ENCODE assay signal across 14 cellular contexts in genomic region chr4:144648042-144648441, GRCh38. TPM values are rescaled to one million over a fixed set of nuclear protein-coding genes. Genes with fewer than 3 reads are reported as not detected.
DNase-seq lines count a peak whose midpoint lies in the region; ATAC-seq, FAIRE-seq and TF ChIP-seq lines count a peak whose summit lies in the region.
"Had no signal": no experiment of that assay in that cellular context is flagged by ENCODE, and none has a peak within 500 bp of the region (broad histone marks: within the 10 kb centered on the region; RNA-seq: fewer than 3 reads in every experiment).

No MANE protein-coding gene starts in this region.

- WGBS in A549 (ENCODE audit: missing lambda C conversion rate), result 29% methylated on average over 2 of the region's 2 CpGs
- WGBS in mesodermal cell (ENCODE audit: insufficient coverage in 2 of 2), 2 experiments, result 17% methylated on average over 1 of the region's 2 CpGs; no CpG with 5 or more reads in 1 of the 2 experiments

- H3K4me3 ChIP-seq in A549 (peak overlapping the region; percentile 56; the same call in 2 of the 3 replicates), mesodermal cell (ENCODE audit: extremely low read depth, insufficient read depth, low read length, poor library complexity, severe bottlenecking) (peak overlapping the region; percentile 47), vagina (no peak overlapping the region)

- CTCF ChIA-PET in A549 (lab: Yijun Ruan, JAX), result no interaction called here

- H3K4me2 ChIP-seq in A549, result peak overlapping the region; percentile 94
- H3K4me2 ChIP-seq: KMS-11 had no signal

- TF ChIP-seq CTCF in A549 (IDR thresholded peaks at IDR 0.05), result no peak
- TF ChIP-seq CTCF in vagina (IDR thresholded peaks at IDR 0.05), result no peak

- POLR2A ChIA-PET in A549 (lab: Yijun Ruan, JAX), result no interaction called here

- no peak for TF ChIP-seq RAD21 in A549 (conservative IDR thresholded peaks at IDR 0.05 in 1 of 2, IDR thresholded peaks at IDR 0.05 in 1 of 2)

- TF ChIP-seq POLR2A in A549 (IDR thresholded peaks at IDR 0.05; ENCODE audit: low read length) (no peak), vagina (IDR thresholded peaks at IDR 0.05) (no peak)

- ATAC-seq in A549, result no peak
- ATAC-seq: activated CD8-positive, alpha-beta T cell treated with anti-CD3 and anti-CD28 coated beads for 36 hours; left cardiac atrium had no signal

- peaks cover 19% of the 10 kb centered on the region; the same call in 2 of the 3 replicates for H3K4me1 ChIP-seq in A549
- peaks cover 24% of the 10 kb centered on the region for H3K4me1 ChIP-seq in mesodermal cell (ENCODE audit: control insufficient read depth, insufficient read depth, low read length, poor library complexity, severe bottlenecking)
- H3K4me1 ChIP-seq in vagina, result peaks cover 16% of the 10 kb centered on the region

- intact Hi-C loops in vagina (cut with DNase I), result no loop called here

- H3K9me3 ChIP-seq in A549, result no peaks in the 10 kb centered on the region
- H3K9me3 ChIP-seq in mesodermal cell (ENCODE audit: control insufficient read depth, low read length), result no peaks in the 10 kb centered on the region
- no peaks in the 10 kb centered on the region for H3K9me3 ChIP-seq in vagina

- H3K27ac ChIP-seq in A549 (0 out of 6 replicates have a peak overlapping the region, but pooled peaks of 1 of the 2 experiments have one; percentile 91), cingulate gyrus (ENCODE audit: low read depth, low read length) (peak overlapping the region; percentile 57), mesodermal cell (ENCODE audit: low read depth, low read length, severe bottlenecking) (no peak overlapping the region), vagina (no peak overlapping the region)
- H3K27ac ChIP-seq: coronary artery, KMS-11 had no signal

- H3K27me3 ChIP-seq in vagina, result no peaks in the 10 kb centered on the region

- H3K36me3 ChIP-seq in mesodermal cell (ENCODE audit: control insufficient read depth, insufficient read depth, low read length), result no peaks in the 10 kb centered on the region
- no peaks in the 10 kb centered on the region for H3K36me3 ChIP-seq in vagina

- no peak for TF ChIP-seq EP300 in A549 (IDR thresholded peaks at IDR 0.05)

- no peak for DNase-seq in A549 (ENCODE audit: low read depth in 1 of 2, low spot score in 1 of 2)
- DNase-seq in HT1080 (ENCODE audit: low read depth), result peak; percentile 34
- DNase-seq in vagina (ENCODE audit: extremely low spot score in 2 of 2), result no peak
- no peak for DNase-seq in stimulated activated CD4-positive, alpha-beta T cell treated with anti-CD3 and anti-CD28 coated beads, Interleukin-4, amount 100 ng/mL, for 1 hour
- no peak for DNase-seq in cerebellum (ENCODE audit: low spot score)
- no peak for DNase-seq in H4 (ENCODE audit: low spot score)
- DNase-seq: activated CD8-positive, alpha-beta T cell treated with anti-CD3 and anti-CD28 coated beads for 36 hours; activated naive CD4-positive, alpha-beta T cell treated with anti-CD3 and anti-CD28 coated beads for 36 hours; AML-193; left cardiac atrium had no signal

- no peak for FAIRE-seq in A549 (lab: Jason Lieb, UNC)

TF ChIP-seq in A549, 52 proteins besides CTCF, POLR2A, EP300 and RAD21:
- no peak for TF ChIP-seq CEBPB (IDR thresholded peaks at IDR 0.05)
- no peak for TF ChIP-seq MAX (IDR thresholded peaks at IDR 0.05)
- no peak for TF ChIP-seq RCOR1 (IDR thresholded peaks at IDR 0.05; ENCODE audit: low read depth, low read length)
- no peak for TF ChIP-seq E2F6 (IDR thresholded peaks at IDR 0.05; ENCODE audit: borderline replicate concordance, low read depth)

RNA-seq across cellular contexts. Expression of gene HHIP, which starts 2.1 kb away (rescaled TPM):
- 0.93 and 1.6 TPM in 2 replicates for polyA plus RNA-seq in A549 (2011; rRNA removed)
- polyA plus RNA-seq in A549 (2012; cell fraction: cytosol; rRNA removed), result 0.16 and 0.30 TPM in 2 replicates
- 0.26 and 0.40 TPM in 2 replicates for polyA plus RNA-seq in A549 (2012; cell fraction: nucleus; rRNA removed)
- polyA plus RNA-seq in A549 (2017; fragmentation: RNase III; extraction: RNeasy Plus Mini Kit Qiagen cat#74134 plus additional on column Dnase treatment), result 0.45 to 1.2 TPM (median 1.0 TPM) in 3 replicates
- 0.29 and 1.8 TPM in 2 replicates for polyA minus RNA-seq in A549 (2011; rRNA and poly(A)+ RNA removed)
- total RNA-seq in HT1080 (2014; rRNA removed; shearing (Covaris generic)), result 36.9 and 48.8 TPM in 2 replicates
- 62.8 and 90.6 TPM in 2 replicates for polyA plus RNA-seq in HT1080 (2015; cell fraction: cytosol; rRNA removed)
- 232 and 251 TPM in 2 replicates for polyA plus RNA-seq in HT1080 (2015; cell fraction: nucleus; rRNA removed)
- 4.7 TPM for polyA plus RNA-seq in mesodermal cell (2013, experiment 1 of 2)
- polyA plus RNA-seq in mesodermal cell (2013, experiment 2 of 2), result 7.1 TPM
- 0.25 TPM for total RNA-seq in vagina
- 10.6 TPM for total RNA-seq in cerebellum
- 0.16 and 0.23 TPM in 2 replicates for total RNA-seq in H4 (2014; rRNA removed; shearing (Covaris generic))
- total RNA-seq: activated CD8-positive, alpha-beta T cell treated with anti-CD3 and anti-CD28 coated beads for 36 hours; activated naive CD4-positive, alpha-beta T cell treated with anti-CD3 and anti-CD28 coated beads for 36 hours had no signal

Comparison
In these comparisons a context has a peak if more than half of its experiments do, and no peak if none do; other contexts are left out.
1. H3K4me3 ChIP-seq: peak in A549 (single experiment) and mesodermal cell (single experiment); none in vagina (0 of 2).